15 cellular contexts compared by ENCODE assay signal in the genomic region with DNA sequence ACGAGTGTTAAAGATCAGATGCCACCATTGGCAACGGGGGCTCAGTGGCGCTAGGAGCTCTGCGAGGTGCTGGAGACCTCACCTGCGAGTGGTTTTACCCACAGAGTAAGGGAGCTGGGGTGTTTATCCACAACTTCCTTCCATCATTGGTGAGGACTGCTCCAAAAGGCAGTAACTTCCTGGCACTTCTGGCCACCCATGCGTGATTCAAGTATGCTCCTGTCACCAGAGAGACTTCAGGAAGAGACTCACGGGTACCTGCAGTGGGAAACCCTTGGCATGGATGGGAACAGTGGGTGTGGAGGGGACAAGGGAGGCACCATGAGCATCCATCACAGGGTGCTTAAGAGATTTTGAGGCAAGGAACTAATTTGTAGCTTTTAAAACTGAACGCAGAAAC. TPM values are rescaled to one million over a fixed set of nuclear protein-coding genes. Genes with fewer than 3 reads are reported as not detected.
DNase-seq lines count a peak whose midpoint lies in the region; ATAC-seq and TF ChIP-seq lines count a peak whose summit lies in the region.
"Had no signal": no experiment of that assay in that cellular context is flagged by ENCODE, and none has a peak within 500 bp of the region (broad histone marks: within the 10 kb centered on the region; RNA-seq: fewer than 3 reads in every experiment).

No MANE protein-coding gene starts in this region.

- TF ChIP-seq CTCF in left ventricle myocardium inferior (IDR thresholded peaks at IDR 0.05; ENCODE audit: borderline replicate concordance), result no peak
- no peak for TF ChIP-seq CTCF in IMR-90 (conservative IDR thresholded peaks at IDR 0.05; ENCODE audit: low read depth, low read length)
- no peak for TF ChIP-seq CTCF in neural progenitor cell (IDR thresholded peaks at IDR 0.05)
- TF ChIP-seq CTCF in thyroid gland (IDR thresholded peaks at IDR 0.05), result no peak
- no peak for TF ChIP-seq CTCF in esophagus muscularis mucosa (IDR thresholded peaks at IDR 0.05)

- H3K27me3 Mint-ChIP-seq in neural progenitor cell (ENCODE audit: insufficient read depth, low read depth), result peaks cover 2% of the 10 kb centered on the region
- H3K27me3 Mint-ChIP-seq: CD4-positive, CD25-positive, alpha-beta regulatory T cell had no signal

- peak overlapping the region; percentile 99 for H2BK120ac ChIP-seq in IMR-90 (ENCODE audit: low read depth, low read length)

- H2BK20ac ChIP-seq in IMR-90 (ENCODE audit: low read depth, low read length), result peak overlapping the region; percentile 97

- TF ChIP-seq POLR2A in IMR-90 (IDR thresholded peaks at IDR 0.05; ENCODE audit: low read depth, low read length) (no peak), thyroid gland (IDR thresholded peaks at IDR 0.05) (no peak), esophagus muscularis mucosa (IDR thresholded peaks at IDR 0.05; ENCODE audit: low read depth) (no peak)

- no peak overlapping the region for H3K4me3 ChIP-seq in left ventricle myocardium inferior
- H3K4me3 ChIP-seq in right cardiac atrium (ENCODE audit: low read length), result no peak overlapping the region
- no peak overlapping the region for H3K4me3 ChIP-seq in IMR-90 (ENCODE audit: insufficient read depth, low read depth, low read length)
- H3K4me3 ChIP-seq in neural progenitor cell, result no peak overlapping the region
- no peak overlapping the region for H3K4me3 ChIP-seq in thyroid gland (replicated peaks in 1 of 3)
- no peak overlapping the region for H3K4me3 ChIP-seq in esophagus muscularis mucosa
- H3K4me3 ChIP-seq: GM12878, GM23248 had no signal

- no peak overlapping the region for H2AK9ac ChIP-seq in IMR-90 (replicated peaks; ENCODE audit: low read depth, low read length, poor library complexity)

- H3K9ac ChIP-seq in IMR-90 (ENCODE audit: low read depth, low read length) (no peak overlapping the region), neural progenitor cell (no peak overlapping the region)
- H3K9ac ChIP-seq: GM23248 had no signal

- H3K4ac ChIP-seq in IMR-90 (ENCODE audit: low read depth, low read length), result peak overlapping the region; percentile 98

- peaks cover 30% of the 10 kb centered on the region for H3K9me1 ChIP-seq in IMR-90 (ENCODE audit: insufficient read depth, low read length)

- H2BK5ac ChIP-seq in IMR-90 (ENCODE audit: low read depth, low read length, poor library complexity, severe bottlenecking), result peak overlapping the region; percentile 98

- H3K36me3 ChIP-seq in left ventricle myocardium inferior (peaks cover 9% of the 10 kb centered on the region), IMR-90 (ENCODE audit: control insufficient read depth, insufficient read depth, low read length) (peaks cover 15% of the 10 kb centered on the region), neural progenitor cell (no peaks in the 10 kb centered on the region), thyroid gland (no peaks in the 10 kb centered on the region), esophagus muscularis mucosa (peaks cover 0 to 14% (median 8%) of the 10 kb centered on the region in 4 donors)
- H3K36me3 ChIP-seq: BE2C had no signal

- no peaks in the 10 kb centered on the region for H3K79me2 ChIP-seq in neural progenitor cell (ENCODE audit: low read depth)

- peak overlapping the region; percentile 99 for H2BK15ac ChIP-seq in IMR-90 (ENCODE audit: low read depth, low read length)

- dilution Hi-C loops in IMR-90 (cut with HindIII; ENCODE audit: low sequenced_read_pairs, unreplicated experiment), result no loop called here

- H4K20me1 ChIP-seq in IMR-90 (ENCODE audit: insufficient read depth, low read length) (no peaks in the 10 kb centered on the region), neural progenitor cell (ENCODE audit: low read depth) (no peaks in the 10 kb centered on the region)

- 93% methylated on average over 8 of the region's 8 CpGs for WGBS in right cardiac atrium
- no CpG with 5 or more reads among the region's 8 CpGs for WGBS in IMR-90 (ENCODE audit: extremely low coverage in 2 of 2, insufficient read length in 1 of 2), 2 experiments
- WGBS in thyroid gland, 2 donors, result 46 to 53% methylated on average over 8 of the region's 8 CpGs
- whole genome bisulfite sequencing in esophagus muscularis mucosa, result 91% methylated on average over 8 of the region's 8 CpGs

- CTCF ChIA-PET in IMR-90 (lab: Yijun Ruan, JAX), result no interaction called here

- peak overlapping the region; percentile 94 for H4K91ac ChIP-seq in IMR-90 (ENCODE audit: insufficient read depth, low read depth, low read length)

- H3F3A ChIP-seq in neural progenitor cell (ENCODE audit: low read depth), result no peaks in the 10 kb centered on the region

- POLR2A ChIA-PET in IMR-90 (lab: Charles Lee; ENCODE audit: unreplicated experiment), result no interaction called here

- no peak overlapping the region for H3K4me3 Mint-ChIP-seq in neural progenitor cell
- H3K4me3 Mint-ChIP-seq: CD4-positive, CD25-positive, alpha-beta regulatory T cell had no signal

- H3K27ac ChIP-seq in left ventricle myocardium inferior (replicated peaks), result peak overlapping the region; percentile 10
- H3K27ac ChIP-seq in right cardiac atrium (ENCODE audit: low read length), result no peak overlapping the region
- H3K27ac ChIP-seq in IMR-90 (ENCODE audit: insufficient read depth, low read length), result peak overlapping the region; percentile 89
- H3K27ac ChIP-seq in neural progenitor cell, result no peak overlapping the region
- H3K27ac ChIP-seq in thyroid gland, result no peak overlapping the region
- no peak overlapping the region for H3K27ac ChIP-seq in esophagus muscularis mucosa (replicated peaks in 1 of 4)
- H3K27ac ChIP-seq: GM23248 had no signal

- TF ChIP-seq EP300 in esophagus muscularis mucosa (IDR thresholded peaks at IDR 0.05), result no peak

- H3K4me1 Mint-ChIP-seq in neural progenitor cell, result peaks cover 7% of the 10 kb centered on the region

- H3K9me3 Mint-ChIP-seq in neural progenitor cell, result no peaks in the 10 kb centered on the region
- H3K9me3 Mint-ChIP-seq: CD4-positive, CD25-positive, alpha-beta regulatory T cell had no signal

- no peak for DNase-seq in left ventricle myocardium inferior
- DNase-seq in right cardiac atrium, result no peak
- no peak for DNase-seq in IMR-90
- DNase-seq in neural progenitor cell (ENCODE audit: low spot score), result no peak
- DNase-seq in thyroid gland, result peak; percentile 65 to 73
- DNase-seq in C1 segment of cervical spinal cord (lab: John Stamatoyannopoulos, UW), result no peak
- no peak for DNase-seq in esophagus muscularis mucosa (ENCODE audit: extremely low spot score)
- DNase-seq: 8988T; ACHN; BE2C; CD4-positive, CD25-positive, alpha-beta regulatory T cell; DMS53; GM23248 had no signal

- H3K56ac ChIP-seq in IMR-90 (ENCODE audit: extremely low read depth, insufficient read depth, low read length), result peak overlapping the region; percentile 66; the same call in 1 of the 2 replicates

- H3K18ac ChIP-seq in IMR-90 (ENCODE audit: low read depth, low read length), result peak overlapping the region; percentile 79

- intact Hi-C loops in left ventricle myocardium inferior (cut with micrococcal nuclease), result no loop called here
- intact Hi-C loops in right cardiac atrium (cut with DNase I), result no loop called here
- intact Hi-C loops in IMR-90 (cut with micrococcal nuclease), result loop anchor here (10.0 kb wide), 1 partner anchor 164 kb away; no protein-coding TSS in a partner anchor
- intact Hi-C loops in thyroid gland (cut with DNase I), result no loop called here
- intact Hi-C loops in esophagus muscularis mucosa (cut with DNase I), result no loop called here

- in situ Hi-C loops in IMR-90 (cut with MboI; ENCODE audit: low sequenced_read_pairs), result no loop called here

- peak overlapping the region; percentile 98 for H2AK5ac ChIP-seq in IMR-90 (ENCODE audit: low read depth, low read length)

- peak overlapping the region; percentile 86 for H3K23ac ChIP-seq in IMR-90 (ENCODE audit: low read depth, low read length)

- peak overlapping the region; percentile 98 for H3K14ac ChIP-seq in IMR-90 (replicated peaks; ENCODE audit: low read depth, low read length)

- H3K79me1 ChIP-seq in IMR-90 (ENCODE audit: low read depth in 1 of 2, low read length in 2 of 2), result peaks cover 26 to 65% of the 10 kb centered on the region in 2 experiments

- H2AFZ ChIP-seq in IMR-90 (replicated peaks; ENCODE audit: low read length, poor library complexity) (peak overlapping the region; percentile 12), neural progenitor cell (replicated peaks) (no peak overlapping the region)
- H2AFZ ChIP-seq: GM23248 had no signal

- peak overlapping the region; percentile 88 to 91 for H4K8ac ChIP-seq in IMR-90 (ENCODE audit: low read depth in 2 of 2, low read length in 2 of 2)

- no peaks in the 10 kb centered on the region for H3K9me3 ChIP-seq in left ventricle myocardium inferior (replicated peaks)
- no peaks in the 10 kb centered on the region for H3K9me3 ChIP-seq in right cardiac atrium (ENCODE audit: control insufficient read depth, low read length)
- no peaks in the 10 kb centered on the region for H3K9me3 ChIP-seq in IMR-90 (ENCODE audit: control insufficient read depth, insufficient read depth, low read length)
- H3K9me3 ChIP-seq in neural progenitor cell (ENCODE audit: low read depth), result no peaks in the 10 kb centered on the region
- no peaks in the 10 kb centered on the region for H3K9me3 ChIP-seq in thyroid gland
- no peaks in the 10 kb centered on the region for H3K9me3 ChIP-seq in esophagus muscularis mucosa
- H3K9me3 ChIP-seq: BE2C had no signal

- H3K4me2 ChIP-seq in IMR-90 (ENCODE audit: low read depth, low read length) (no peak overlapping the region), neural progenitor cell (no peak overlapping the region)

- BruUV-seq in IMR-90 (replicated peaks; lab: Mats Ljungman, UMichigan), result no TSS peak

- peak overlapping the region; percentile 92 for H4K5ac ChIP-seq in IMR-90 (ENCODE audit: low read depth, low read length)

- H3K4me1 ChIP-seq in left ventricle myocardium inferior (peaks cover 71% of the 10 kb centered on the region), right cardiac atrium (ENCODE audit: control insufficient read depth, insufficient read depth, low read length) (peaks cover 11% of the 10 kb centered on the region), IMR-90 (ENCODE audit: control insufficient read depth, insufficient read depth, low read length) (peaks cover 34% of the 10 kb centered on the region), neural progenitor cell (no peaks in the 10 kb centered on the region), thyroid gland (peaks cover 12 to 30% of the 10 kb centered on the region in 2 donors), esophagus muscularis mucosa (peaks cover 41 to 63% (median 52%) of the 10 kb centered on the region in 4 donors)
- H3K4me1 ChIP-seq: BE2C had no signal

- H3K27ac Mint-ChIP-seq in neural progenitor cell, result peak overlapping the region; percentile 80
- H3K27ac Mint-ChIP-seq: CD4-positive, CD25-positive, alpha-beta regulatory T cell had no signal

- H3K36me3 Mint-ChIP-seq in neural progenitor cell, result peaks cover 17% of the 10 kb centered on the region
- H3K36me3 Mint-ChIP-seq: CD4-positive, CD25-positive, alpha-beta regulatory T cell had no signal

- no peak for ATAC-seq in right cardiac atrium
- ATAC-seq in IMR-90 (ENCODE audit: low read depth), result no peak
- no peak for ATAC-seq in HG02885 (IDR thresholded peaks at IDR 0.05; ENCODE audit: poor library complexity, unreplicated experiment)
- ATAC-seq: GM12878 had no signal

- TF ChIP-seq RAD21 in IMR-90 (IDR thresholded peaks at IDR 0.05; ENCODE audit: low read length), result no peak

- H3K27me3 ChIP-seq in left ventricle myocardium inferior (ENCODE audit: low read depth) (no peaks in the 10 kb centered on the region), right cardiac atrium (ENCODE audit: control insufficient read depth, insufficient read depth) (no peaks in the 10 kb centered on the region), IMR-90 (ENCODE audit: control insufficient read depth, insufficient read depth, low read length) (no peaks in the 10 kb centered on the region), neural progenitor cell (no peaks in the 10 kb centered on the region), thyroid gland (no peaks in the 10 kb centered on the region), esophagus muscularis mucosa (no peaks in the 10 kb centered on the region)

RNA-seq across cellular contexts. Expression of gene RIN2, which starts 53.2 kb away (rescaled TPM):
- 48.8 TPM for total RNA-seq in left ventricle myocardium inferior
- total RNA-seq in right cardiac atrium, result 10 to 100 TPM; 47.8 to 70.9 (median 60.3) TPM
- 16.8 TPM for polyA plus RNA-seq in right cardiac atrium
- total RNA-seq in IMR-90 (2012; rRNA removed), result 61.4 and 72.2 TPM in 2 replicates
- polyA plus RNA-seq in IMR-90 (2012; rRNA removed), result 16.1 and 16.8 TPM in 2 replicates
- polyA plus RNA-seq in IMR-90 (2012; cell fraction: cytosol; rRNA removed), result 7.9 and 9.9 TPM in 2 replicates
- 14.3 and 33.4 TPM in 2 replicates for polyA plus RNA-seq in IMR-90 (2012; cell fraction: nucleus; rRNA removed; ENCODE audit: low replicate concordance)
- total RNA-seq in neural progenitor cell (ENCODE audit: low replicate concordance), result 5.5 and 7.2 TPM in 2 replicates
- total RNA-seq in thyroid gland, result 10 to 100 TPM; 64.5 to 89.4 (median 77.5) TPM
- total RNA-seq in esophagus muscularis mucosa, result 10 to 100 TPM; 49.8 to 65.1 (median 53.0) TPM
- polyA plus RNA-seq: CD4-positive, CD25-positive, alpha-beta regulatory T cell had no signal

Comparison
In these comparisons a context has a peak if more than half of its experiments do, and no peak if none do; other contexts are left out.
1. H3K27ac ChIP-seq: peak in left ventricle myocardium inferior (single experiment) and IMR-90 (single experiment); none in right cardiac atrium (single experiment), neural progenitor cell (single experiment), thyroid gland (0 of 3) and esophagus muscularis mucosa (0 of 4).
2. DNase-seq: peak in thyroid gland (2 of 2); none in left ventricle myocardium inferior (single experiment), right cardiac atrium (0 of 3), IMR-90 (single experiment), neural progenitor cell (single experiment), C1 segment of cervical spinal cord (0 of 14) and esophagus muscularis mucosa (single experiment).